ENCODE assay signal across 8 cellular contexts in genomic region chr1:192580351-192580962, GRCh38. TPM values are rescaled to one million over a fixed set of nuclear protein-coding genes. Genes with fewer than 3 reads are reported as not detected.
DNase-seq lines count a peak whose midpoint lies in the region; ATAC-seq, FAIRE-seq and TF ChIP-seq lines count a peak whose summit lies in the region.

No MANE protein-coding gene starts in this region.

- H3K4me3 ChIP-seq in CD4-positive, alpha-beta memory T cell (ENCODE audit: low read length in 2 of 2) = no peak overlapping the region
- no peak overlapping the region for H3K4me3 ChIP-seq in endodermal cell (ENCODE audit: low read length)

- H3K4me1 Mint-ChIP-seq in CD4-positive, alpha-beta memory T cell = peaks cover 28 to 45% (median 35%) of the 10 kb centered on the region in 4 donors
- peaks cover 27% of the 10 kb centered on the region for H3K4me1 Mint-ChIP-seq in endodermal cell
- H3K4me1 Mint-ChIP-seq in natural killer cell treated with Interleukin-12 subunit alpha and Interleukin-12 subunit beta and Interleukin-15 and Interleukin-18, amount 100 ng/mL, for 72 hours (ENCODE audit: low read depth in 2 of 2) = peaks cover 43 to 54% of the 10 kb centered on the region in 2 donors

- peaks cover 0 to 2% of the 10 kb centered on the region in 2 donors for H3K27me3 Mint-ChIP-seq in CD4-positive, alpha-beta memory T cell
- no peaks in the 10 kb centered on the region for H3K27me3 Mint-ChIP-seq in endodermal cell (ENCODE audit: insufficient read depth)
- no peaks in the 10 kb centered on the region for H3K27me3 Mint-ChIP-seq in natural killer cell treated with Interleukin-12 subunit alpha and Interleukin-12 subunit beta and Interleukin-15 and Interleukin-18, amount 100 ng/mL, for 72 hours

- FAIRE-seq in RCC 7860 (lab: Jason Lieb, UNC) = peak; percentile 38

- no peaks in the 10 kb centered on the region for H3K27me3 ChIP-seq in CD4-positive, alpha-beta memory T cell (ENCODE audit: insufficient read depth, low read length)
- no peaks in the 10 kb centered on the region for H3K27me3 ChIP-seq in endodermal cell (ENCODE audit: control insufficient read depth, insufficient read depth, low read length, poor library complexity, severe bottlenecking)

- H3K27ac ChIP-seq in CD4-positive, alpha-beta memory T cell (ENCODE audit: low read depth, low read length) = no peak overlapping the region
- no peak overlapping the region for H3K27ac ChIP-seq in endodermal cell (ENCODE audit: low read depth, low read length)

- no peaks in the 10 kb centered on the region for H3K9me3 Mint-ChIP-seq in CD4-positive, alpha-beta memory T cell
- H3K9me3 Mint-ChIP-seq in endodermal cell = no peaks in the 10 kb centered on the region
- H3K9me3 Mint-ChIP-seq in natural killer cell treated with Interleukin-12 subunit alpha and Interleukin-12 subunit beta and Interleukin-15 and Interleukin-18, amount 100 ng/mL, for 72 hours = no peaks in the 10 kb centered on the region

- ATAC-seq in GM18508 (IDR thresholded peaks at IDR 0.05; ENCODE audit: insufficient read depth, unreplicated experiment) (peak; percentile 26), HG02943 (IDR thresholded peaks at IDR 0.05; ENCODE audit: low read depth, unreplicated experiment) (peak; percentile 25), GM19455 (IDR thresholded peaks at IDR 0.05; ENCODE audit: unreplicated experiment) (no peak)
- peak; percentile 37 to 64 for ATAC-seq in natural killer cell treated with Interleukin-12 subunit alpha and Interleukin-12 subunit beta and Interleukin-15 and Interleukin-18, amount 100 ng/mL, for 72 hours

- H3K27ac Mint-ChIP-seq in CD4-positive, alpha-beta memory T cell = peak overlapping the region in 2 of 7 donors; percentile 8 to 23
- H3K27ac Mint-ChIP-seq in endodermal cell = no peak overlapping the region
- peak overlapping the region; percentile 14 to 94 for H3K27ac Mint-ChIP-seq in natural killer cell treated with Interleukin-12 subunit alpha and Interleukin-12 subunit beta and Interleukin-15 and Interleukin-18, amount 100 ng/mL, for 72 hours

- CTCF ChIA-PET in CD4-positive, alpha-beta memory T cell (lab: Charles Lee; ENCODE audit: partially characterized antibody) = interaction anchor here (1.0 to 13.5 kb wide), 13 partner anchors 12 to 134 kb away, joined by 3 to 221 read pairs (median 8); no protein-coding TSS in a partner anchor

- POLR2A ChIA-PET in CD4-positive, alpha-beta memory T cell (lab: Charles Lee; ENCODE audit: partially characterized antibody) = interaction anchor here (1.8 to 3.6 kb wide), 2 partner anchors 103 to 106 kb away, joined by 6 to 13 read pairs; no protein-coding TSS in a partner anchor

- 88 to 100% methylated on average over 3 of the region's 3 CpGs for WGBS in endodermal cell (ENCODE audit: insufficient coverage in 1 of 2, insufficient read length in 1 of 2), 2 experiments

- TF ChIP-seq CTCF in endodermal cell (conservative IDR thresholded peaks at IDR 0.05) = peak; percentile 67

- H3K4me3 Mint-ChIP-seq in CD4-positive, alpha-beta memory T cell = no peak overlapping the region
- H3K4me3 Mint-ChIP-seq in endodermal cell = no peak overlapping the region
- H3K4me3 Mint-ChIP-seq in natural killer cell treated with Interleukin-12 subunit alpha and Interleukin-12 subunit beta and Interleukin-15 and Interleukin-18, amount 100 ng/mL, for 72 hours = peak overlapping the region; percentile 91

- peak in 4 of 5 donors; percentile 29 to 51 (median 42) for DNase-seq in CD4-positive, alpha-beta memory T cell
- peak; percentile 64 for DNase-seq in RCC 7860 (ENCODE audit: low spot score)
- peak; percentile 54 for DNase-seq in endodermal cell
- no peak for DNase-seq in natural killer cell treated with Interleukin-12 subunit alpha and Interleukin-12 subunit beta and Interleukin-15 and Interleukin-18, amount 100 ng/mL, for 72 hours (ENCODE audit: low spot score)
- DNase-seq in NCI-H748 treated with DMSO at 0.1 percent for 48 hours (lab: John Stamatoyannopoulos, UW) = no peak

- H3K36me3 ChIP-seq in CD4-positive, alpha-beta memory T cell (ENCODE audit: insufficient read depth, low read length) = no peaks in the 10 kb centered on the region
- H3K36me3 ChIP-seq in endodermal cell (ENCODE audit: control insufficient read depth, insufficient read depth, low read length) = no peaks in the 10 kb centered on the region

- H3K9me3 ChIP-seq in CD4-positive, alpha-beta memory T cell (ENCODE audit: control insufficient read depth in 1 of 2, low read length in 2 of 2) = no peaks in the 10 kb centered on the region
- no peaks in the 10 kb centered on the region for H3K9me3 ChIP-seq in endodermal cell (ENCODE audit: control insufficient read depth, low read length)

- intact Hi-C loops in CD4-positive, alpha-beta memory T cell (cut with micrococcal nuclease) = loop anchor here (1.0 kb wide), 4 partner anchors 30 to 103 kb away; no protein-coding TSS in a partner anchor

- no peak overlapping the region for H3K9ac ChIP-seq in endodermal cell (ENCODE audit: extremely low read depth, low read length, poor library complexity, severe bottlenecking)

- peaks cover 46% of the 10 kb centered on the region for H3K4me1 ChIP-seq in CD4-positive, alpha-beta memory T cell (ENCODE audit: insufficient read depth, low read length)
- peaks cover 17% of the 10 kb centered on the region for H3K4me1 ChIP-seq in endodermal cell (ENCODE audit: control insufficient read depth, insufficient read depth, low read length)

- peaks cover 0 to 10% of the 10 kb centered on the region in 2 donors for H3K36me3 Mint-ChIP-seq in CD4-positive, alpha-beta memory T cell
- no peaks in the 10 kb centered on the region for H3K36me3 Mint-ChIP-seq in endodermal cell (ENCODE audit: low read depth)
- H3K36me3 Mint-ChIP-seq in natural killer cell treated with Interleukin-12 subunit alpha and Interleukin-12 subunit beta and Interleukin-15 and Interleukin-18, amount 100 ng/mL, for 72 hours = peaks cover 45% of the 10 kb centered on the region

RNA-seq across cellular contexts. Expression of gene RGS1, which starts 4.9 kb away (rescaled TPM):
- 10 to 100 TPM in 1 of 2 experiments, 1 to 10 TPM in 1; 9.9 to 12.0 TPM for total RNA-seq in CD4-positive, alpha-beta memory T cell
- 100 to 1,000 TPM in 1 of 2 donors, 10 to 100 TPM in 1; 17.7 to 120 TPM for polyA plus RNA-seq in CD4-positive, alpha-beta memory T cell
- not detected for total RNA-seq in endodermal cell
- polyA plus RNA-seq in endodermal cell (2013, experiment 1 of 2) = 1.2 TPM
- polyA plus RNA-seq in endodermal cell (2013, experiment 2 of 2) = 1.2 TPM
- total RNA-seq in natural killer cell treated with Interleukin-12 subunit alpha and Interleukin-12 subunit beta and Interleukin-15 and Interleukin-18, amount 100 ng/mL, for 72 hours = 100 to 1,000 TPM in 1 of 2 donors, 10 to 100 TPM in 1; 67.6 to 143 TPM

RNA-seq across cellular contexts. Expression of gene RGS13, which starts 55.5 kb away (rescaled TPM):
- total RNA-seq in CD4-positive, alpha-beta memory T cell = not detected
- not detected for polyA plus RNA-seq in CD4-positive, alpha-beta memory T cell
- total RNA-seq in endodermal cell = not detected
- polyA plus RNA-seq in endodermal cell (2013, experiment 1 of 2) = 0.25 TPM
- 0.17 TPM for polyA plus RNA-seq in endodermal cell (2013, experiment 2 of 2)
- 1 to 10 TPM in 1 of 2 donors, under 1 TPM in 1; 0.64 to 1.1 TPM for total RNA-seq in natural killer cell treated with Interleukin-12 subunit alpha and Interleukin-12 subunit beta and Interleukin-15 and Interleukin-18, amount 100 ng/mL, for 72 hours

Comparison
In these comparisons a context has a peak if more than half of its experiments do, and no peak if none do; other contexts are left out.
1. DNase-seq: peak in CD4-positive, alpha-beta memory T cell (4 of 5), RCC 7860 (single experiment) and endodermal cell (single experiment); none in natural killer cell treated with Interleukin-12 subunit alpha and Interleukin-12 subunit beta and Interleukin-15 and Interleukin-18, amount 100 ng/mL, for 72 hours (single experiment) and NCI-H748 treated with DMSO at 0.1 percent for 48 hours (single experiment).
2. RNA of gene RGS1, which starts 4.9 kb away (total RNA-seq): 67.6 to 143 TPM in natural killer cell treated with Interleukin-12 subunit alpha and Interleukin-12 subunit beta and Interleukin-15 and Interleukin-18, amount 100 ng/mL, for 72 hours and 9.9 to 12.0 TPM in CD4-positive, alpha-beta memory T cell; not detected in endodermal cell; every median in the first group is over 10 times any median in the second.